Comparison of ENCODE assay signal across 12 cellular contexts in the genomic region with DNA sequence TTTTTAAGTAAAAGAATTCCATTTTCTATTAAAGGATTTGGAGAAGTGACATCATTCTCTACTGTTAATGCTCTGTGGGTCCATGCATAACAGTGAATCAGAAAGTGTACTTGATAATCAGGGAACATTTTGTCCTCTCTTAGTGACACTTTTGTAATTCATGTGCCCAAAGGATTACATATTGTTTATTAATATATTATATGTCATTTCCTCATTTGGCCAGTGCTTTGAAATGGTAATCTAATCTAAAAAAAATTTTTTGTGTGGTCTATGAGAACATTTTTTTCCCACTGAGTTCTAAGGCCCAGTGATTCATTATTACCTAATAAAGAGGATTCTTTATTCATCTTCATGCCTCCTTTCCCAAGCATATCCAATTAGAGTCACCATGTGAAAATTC.
DNase-seq lines count a peak whose midpoint lies in the region; ATAC-seq, FAIRE-seq and TF ChIP-seq lines count a peak whose summit lies in the region.
"Had no signal": no experiment of that assay in that cellular context is flagged by ENCODE, and none has a peak within 500 bp of the region (broad histone marks: within the 10 kb centered on the region; RNA-seq: fewer than 3 reads in every experiment).

No MANE protein-coding gene starts in this region.

- no peaks in the 10 kb centered on the region for H4K20me1 ChIP-seq in smooth muscle cell (ENCODE audit: low read depth)

- H3K27me3 ChIP-seq in smooth muscle cell (ENCODE audit: low read depth): no peaks in the 10 kb centered on the region

- peaks cover 13% of the 10 kb centered on the region for H3K4me1 ChIP-seq in smooth muscle cell (ENCODE audit: low read depth)

- H3K27me3 Mint-ChIP-seq in T-cell: no peaks in the 10 kb centered on the region
- H3K27me3 Mint-ChIP-seq: activated naive CD4-positive, alpha-beta T cell treated with anti-CD3 and anti-CD28 coated beads, Interleukin-2, amount 50 U/mL, for 24 hours had no signal

- ATAC-seq in esophagus mucosa: no peak
- ATAC-seq in T-cell (replicated peaks in 1 of 4): no peak
- no peak for ATAC-seq in HG03521 (IDR thresholded peaks at IDR 0.05; ENCODE audit: unreplicated experiment)
- ATAC-seq: HCT116 had no signal

- in situ Hi-C loops in astrocyte of the spinal cord (cut with HindIII; ENCODE audit: low sequenced_read_pairs): no loop called here

- H3K9me3 Mint-ChIP-seq in T-cell: peaks cover 0 to 10% (median 7%) of the 10 kb centered on the region in 3 donors

- peak overlapping the region; percentile 60 for H3K4me2 ChIP-seq in smooth muscle cell

- H3F3A ChIP-seq in smooth muscle cell (ENCODE audit: low read depth): no peaks in the 10 kb centered on the region

- TF ChIP-seq POLR2A in H54 (IDR thresholded peaks at IDR 0.05; ENCODE audit: low read depth, low read length): no peak

- CTCF ChIA-PET in T-cell (lab: Charles Lee): no interaction called here

- H3K27ac ChIP-seq in smooth muscle cell (ENCODE audit: low read depth): peak overlapping the region; percentile 59

- no peak for DNase-seq in H54 (ENCODE audit: insufficient read length, low spot score)
- peak; percentile 92 for DNase-seq in astrocyte of the spinal cord (ENCODE audit: low read depth, low spot score)
- DNase-seq in glomerular endothelial cell (ENCODE audit: extremely low read depth, low read depth, low spot score): peak; percentile 20
- DNase-seq in smooth muscle cell (lab: John Stamatoyannopoulos, UW; ENCODE audit: unreplicated experiment): no peak
- no peak for DNase-seq in T-cell
- DNase-seq: NCI-H1436 treated with DMSO at 0.1 percent for 48 hours, NCI-H524 treated with DMSO at 0.1 percent for 48 hours had no signal

- no peaks in the 10 kb centered on the region for H3K36me3 Mint-ChIP-seq in T-cell
- H3K36me3 Mint-ChIP-seq: activated naive CD4-positive, alpha-beta T cell treated with anti-CD3 and anti-CD28 coated beads, Interleukin-2, amount 50 U/mL, for 24 hours had no signal

- POLR2A ChIA-PET in T-cell (lab: Charles Lee): no interaction called here

- no peak overlapping the region for H3K27ac Mint-ChIP-seq in T-cell
- H3K27ac Mint-ChIP-seq: activated naive CD4-positive, alpha-beta T cell treated with anti-CD3 and anti-CD28 coated beads, Interleukin-2, amount 50 U/mL, for 24 hours had no signal

- H3K79me2 ChIP-seq in smooth muscle cell (ENCODE audit: low read depth): no peaks in the 10 kb centered on the region

- no peaks in the 10 kb centered on the region for H3K9me3 ChIP-seq in smooth muscle cell (replicated peaks; ENCODE audit: low read depth)

- H3K36me3 ChIP-seq in smooth muscle cell (ENCODE audit: low read depth): no peaks in the 10 kb centered on the region

- no peak overlapping the region for H3K4me3 Mint-ChIP-seq in T-cell
- H3K4me3 Mint-ChIP-seq: activated naive CD4-positive, alpha-beta T cell treated with anti-CD3 and anti-CD28 coated beads, Interleukin-2, amount 50 U/mL, for 24 hours had no signal

- FAIRE-seq in H54 (lab: Jason Lieb, UNC): peak; percentile 52
- FAIRE-seq: GM19239 had no signal

- TF ChIP-seq CTCF in astrocyte of the spinal cord (IDR thresholded peaks at IDR 0.05; ENCODE audit: low read depth, low read length) (no peak), smooth muscle cell (IDR thresholded peaks at IDR 0.05; ENCODE audit: borderline replicate concordance, insufficient read depth, poor library complexity, severe bottlenecking) (no peak)

- H3K4me3 ChIP-seq in astrocyte of the spinal cord (ENCODE audit: low read depth, low read length) (no peak overlapping the region), smooth muscle cell (no peak overlapping the region)

- H3K9ac ChIP-seq in smooth muscle cell (ENCODE audit: low read depth): no peak overlapping the region

- H2AFZ ChIP-seq in smooth muscle cell (ENCODE audit: low read depth): no peak overlapping the region

- H3K4me1 Mint-ChIP-seq in T-cell: no peaks in the 10 kb centered on the region
- H3K4me1 Mint-ChIP-seq: activated naive CD4-positive, alpha-beta T cell treated with anti-CD3 and anti-CD28 coated beads, Interleukin-2, amount 50 U/mL, for 24 hours had no signal

Comparison
In these comparisons a context has a peak if more than half of its experiments do, and no peak if none do; other contexts are left out.
1. DNase-seq: peak in astrocyte of the spinal cord (single experiment) and glomerular endothelial cell (single experiment); none in H54 (single experiment), smooth muscle cell (single experiment) and T-cell (0 of 34).